In genomic region chr2:135570884-135571283, GRCh38 we compare ENCODE assay signal across 2 cellular contexts.
TF ChIP-seq lines count a peak whose summit lies in the region.

No MANE protein-coding gene starts in this region.

TF ChIP-seq in IMR-90, 13 proteins besides CTCF, POLR2A, EP300 and RAD21:
- TF ChIP-seq RFX5 (IDR thresholded peaks at IDR 0.05; ENCODE audit: low read depth, low read length) (no peak), CEBPB (IDR thresholded peaks at IDR 0.05; ENCODE audit: low read depth, low read length) (peak; percentile 70)

TF ChIP-seq in K562, 482 proteins besides CTCF, POLR2A, EP300 and RAD21:
- TF ChIP-seq CEBPB (tag; IDR thresholded peaks at IDR 0.05) (peak; percentile 45), CEBPG (CRISPR knock-in tag; IDR thresholded peaks at IDR 0.05) (no peak), CEBPG (tag; conservative IDR thresholded peaks at IDR 0.05 in 1 of 2, IDR thresholded peaks at IDR 0.05 in 1 of 2) (peak in 1 of 2 experiments; percentile 47; a peak in 1 of 4 replicates), ZNF143 (CRISPR knock-in tag; IDR thresholded peaks at IDR 0.05) (no peak)
TF ChIP-seq in K562: peak in this region for 2.
